ENCODE assay signal across 8 cellular contexts in genomic region chr3:30227571-30228301, GRCh38.
A peak's percentile ranks its signal among the peaks of the same experiment; 100 is the strongest.
DNase-seq lines count a peak whose midpoint lies in the region; ATAC-seq, FAIRE-seq and TF ChIP-seq lines count a peak whose summit lies in the region.

No MANE protein-coding gene starts in this region.

- FAIRE-seq in H54 (lab: Jason Lieb, UNC): peak; percentile 96

- H3K9me3 ChIP-seq in gastrocnemius medialis: no peaks in the 10 kb centered on the region

- peak; percentile 58 to 70 for ATAC-seq in gastrocnemius medialis

- H3K4me1 ChIP-seq in gastrocnemius medialis: peaks cover 16 to 21% of the 10 kb centered on the region in 2 donors

- H3K36me3 ChIP-seq in gastrocnemius medialis: no peaks in the 10 kb centered on the region

- in situ Hi-C loops in gastrocnemius medialis (cut with MboI; ENCODE audit: low sequenced_read_pairs in 4 of 4): no loop called here

- peak overlapping the region in 2 of 4 donors; percentile 38 to 47 for H3K27ac ChIP-seq in gastrocnemius medialis

- intact Hi-C loops in gastrocnemius medialis (cut with DNase I; ENCODE audit: low total_unique reads): no loop called here

- no peak overlapping the region for H3K4me3 ChIP-seq in gastrocnemius medialis

- TF ChIP-seq CTCF in gastrocnemius medialis (IDR thresholded peaks at IDR 0.05 in 4 of 5, conservative IDR thresholded peaks at IDR 0.05 in 1 of 5): no peak

- no peaks in the 10 kb centered on the region for H3K27me3 ChIP-seq in gastrocnemius medialis

- DNase-seq in H54 (ENCODE audit: insufficient read length, low spot score): no peak
- DNase-seq in SKM-1 (lab: John Stamatoyannopoulos, UW; ENCODE audit: unreplicated experiment): peak; percentile 73
- peak; percentile 94 for DNase-seq in fibroblast of peridontal ligament (ENCODE audit: extremely low read depth)
- no peak for DNase-seq in gastrocnemius medialis
- no peak for DNase-seq in activated effector memory CD4-positive, alpha-beta T cell treated with Interleukin-2 at 50 U/mL for 16 hours
- DNase-seq in DMS79 (lab: John Stamatoyannopoulos, UW): no peak
- no peak for DNase-seq in NCI-H748 treated with DMSO at 0.1 percent for 48 hours (lab: John Stamatoyannopoulos, UW)
- no peak for DNase-seq in activated T-cell treated with anti-CD3 and anti-CD28 coated beads, Interleukin-2, amount 50 U/mL, for 1 hour

- no peak for TF ChIP-seq POLR2A in H54 (IDR thresholded peaks at IDR 0.05; ENCODE audit: low read depth, low read length)
- TF ChIP-seq POLR2A in gastrocnemius medialis (IDR thresholded peaks at IDR 0.05): no peak

Comparison
In these comparisons a context has a peak if more than half of its experiments do, and no peak if none do; other contexts are left out.
1. DNase-seq: peak in SKM-1 (single experiment) and fibroblast of peridontal ligament (single experiment); none in H54 (single experiment), gastrocnemius medialis (0 of 2), activated effector memory CD4-positive, alpha-beta T cell treated with Interleukin-2 at 50 U/mL for 16 hours (single experiment), DMS79 (single experiment), NCI-H748 treated with DMSO at 0.1 percent for 48 hours (single experiment) and activated T-cell treated with anti-CD3 and anti-CD28 coated beads, Interleukin-2, amount 50 U/mL, for 1 hour (single experiment).